27 cellular contexts compared by ENCODE assay signal in genomic region chr18:50933684-50934083, GRCh38. TPM values are rescaled to one million over a fixed set of nuclear protein-coding genes. Genes with fewer than 3 reads are reported as not detected.
A peak's percentile ranks its signal among the peaks of the same experiment; 100 is the strongest.
DNase-seq lines count a peak whose midpoint lies in the region; ATAC-seq, FAIRE-seq and TF ChIP-seq lines count a peak whose summit lies in the region.
"Had no signal": no experiment of that assay in that cellular context is flagged by ENCODE, and none has a peak within 500 bp of the region (broad histone marks: within the 10 kb centered on the region; RNA-seq: fewer than 3 reads in every experiment).

No MANE protein-coding gene starts in this region.

- H3K27me3 Mint-ChIP-seq in neural progenitor cell (ENCODE audit: insufficient read depth, low read depth) = no peaks in the 10 kb centered on the region
- H3K27me3 Mint-ChIP-seq: CD4-positive, alpha-beta memory T cell; CD4-positive, CD25-positive, alpha-beta regulatory T cell; CD8-positive, alpha-beta memory T cell had no signal

- TF ChIP-seq CTCF in K562 (IDR thresholded peaks at IDR 0.05 in 2 of 3, conservative IDR thresholded peaks at IDR 0.05 in 1 of 3; ENCODE audit: insufficient read depth in 2 of 3, low read depth in 1 of 3, low read length in 3 of 3) (no peak), neural progenitor cell (IDR thresholded peaks at IDR 0.05) (no peak)

- H3K4me2 ChIP-seq in K562 (ENCODE audit: insufficient read depth, low read length) (no peak overlapping the region), neural progenitor cell (peak overlapping the region; percentile 6)
- H3K4me2 ChIP-seq: BLaER1 had no signal

- ATAC-seq in Right ventricle myocardium superior (ENCODE audit: poor library complexity) (peak; percentile 27), right cardiac atrium (no peak), left ventricle myocardium superior (peak; percentile 41), Right ventricle myocardium inferior (no peak), K562 (peak; percentile 60)

- H3K27ac ChIP-seq in right cardiac atrium (ENCODE audit: low read length) (no peak overlapping the region), K562 (ENCODE audit: extremely low read depth, low read depth, low read length) (peak overlapping the region; percentile 71; the same call in 2 of the 3 replicates), neural progenitor cell (no peak overlapping the region)
- H3K27ac ChIP-seq: BLaER1 had no signal

- H3K9me1 ChIP-seq in K562 (ENCODE audit: control insufficient read depth, insufficient read depth, low read length) = no peaks in the 10 kb centered on the region

- H3K27me3 ChIP-seq in right cardiac atrium (ENCODE audit: control insufficient read depth, insufficient read depth) (no peaks in the 10 kb centered on the region), K562 (ENCODE audit: control insufficient read depth in 2 of 2, insufficient read depth in 2 of 2, low read length in 2 of 2) (no peaks in the 10 kb centered on the region), neural progenitor cell (no peaks in the 10 kb centered on the region)
- H3K27me3 ChIP-seq: BE2C, BLaER1 had no signal

- H3K36me3 Mint-ChIP-seq in neural progenitor cell = peaks cover 20% of the 10 kb centered on the region

- no peak for TF ChIP-seq RAD21 in K562 (CRISPR knock-in tag; conservative IDR thresholded peaks at IDR 0.05 in 1 of 2, IDR thresholded peaks at IDR 0.05 in 1 of 2)

- no peak overlapping the region for H3K27ac Mint-ChIP-seq in neural progenitor cell

- H3K9ac ChIP-seq in K562 (ENCODE audit: insufficient read depth in 1 of 2, low read depth in 2 of 2, low read length in 2 of 2) (peak overlapping the region in 1 of 2 experiments; percentile 26; a peak in 1 of 4 replicates), neural progenitor cell (no peak overlapping the region)
- H3K9ac ChIP-seq: BLaER1 had no signal

- in situ Hi-C loops in K562 (cut with MboI) = no loop called here

- H3K4me3 Mint-ChIP-seq in neural progenitor cell = no peak overlapping the region
- H3K4me3 Mint-ChIP-seq: CD14-positive monocyte; CD4-positive, alpha-beta memory T cell; CD4-positive, CD25-positive, alpha-beta regulatory T cell; CD8-positive, alpha-beta memory T cell had no signal

- no peak for TF ChIP-seq POLR2A in K562 (conservative IDR thresholded peaks at IDR 0.05)

- DNase-seq in Right ventricle myocardium superior (no peak), right cardiac atrium (no peak), left ventricle myocardium superior (no peak), Right ventricle myocardium inferior (ENCODE audit: missing footprints) (no peak), K562 (ENCODE audit: extremely low read depth in 1 of 4, low spot score in 3 of 4) (peak in 1 of 4 experiments; percentile 50), neural progenitor cell (ENCODE audit: low spot score) (no peak), NCI-H345 (lab: John Stamatoyannopoulos, UW) (no peak), glomerular visceral epithelial cell (ENCODE audit: extremely low spot score) (no peak)
- DNase-seq: 8988T; ACHN; BE2C; C1 segment of cervical spinal cord; CD4-positive, alpha-beta memory T cell; CD4-positive, CD25-positive, alpha-beta regulatory T cell; CD8-positive, alpha-beta memory T cell; COR-L47; DMS 273 treated with DMSO at 0.1 percent for 48 hours; DMS153; DMS53; DMS79; DND-41; EL; GF-D8 had no signal

- CTCF ChIA-PET in K562 (lab: Yijun Ruan, JAX; ENCODE audit: low intra/inter-chr PET ratio) = no interaction called here

- H2AFZ ChIP-seq in K562 (ENCODE audit: low read depth, low read length) = 0 out of 2 replicates have a peak overlapping the region, but pooled peaks have one; percentile 32
- no peak overlapping the region for H2AFZ ChIP-seq in neural progenitor cell (replicated peaks)

- H4K20me1 ChIP-seq in K562 (replicated peaks; ENCODE audit: control insufficient read depth, insufficient read depth, low read length) = no peaks in the 10 kb centered on the region
- H4K20me1 ChIP-seq in neural progenitor cell (ENCODE audit: low read depth) = no peaks in the 10 kb centered on the region
- H4K20me1 ChIP-seq: BLaER1 had no signal

- no TSS peak for BruUV-seq in K562 (replicated peaks; lab: Mats Ljungman, UMichigan)

- peaks cover 3% of the 10 kb centered on the region; the same call in 1 of the 3 replicates for H3K36me3 ChIP-seq in K562 (ENCODE audit: control insufficient read depth, insufficient read depth, low read length)
- H3K36me3 ChIP-seq in neural progenitor cell = no peaks in the 10 kb centered on the region
- H3K36me3 ChIP-seq: BE2C had no signal

- peaks cover 24% of the 10 kb centered on the region for H3K4me1 Mint-ChIP-seq in neural progenitor cell
- H3K4me1 Mint-ChIP-seq: CD14-positive monocyte had no signal

- TF ChIP-seq EP300 in K562 (IDR thresholded peaks at IDR 0.05; ENCODE audit: low read length) = no peak

- FAIRE-seq in K562 (lab: Jason Lieb, UNC) = no peak
- FAIRE-seq: A204.1, GM12891 had no signal

- H3K4me3 ChIP-seq in right cardiac atrium (ENCODE audit: low read length) (no peak overlapping the region), K562 (no peak overlapping the region), neural progenitor cell (no peak overlapping the region)
- H3K4me3 ChIP-seq: BLaER1 had no signal

- H3K9me3 ChIP-seq in right cardiac atrium (ENCODE audit: control insufficient read depth, low read length) (no peaks in the 10 kb centered on the region), K562 (replicated peaks; ENCODE audit: control insufficient read depth, insufficient read depth, low read depth, low read length) (no peaks in the 10 kb centered on the region), neural progenitor cell (ENCODE audit: low read depth) (no peaks in the 10 kb centered on the region)
- H3K9me3 ChIP-seq: BE2C, BLaER1 had no signal

- 81% methylated on average over 5 of the region's 5 CpGs for WGBS in right cardiac atrium
- WGBS in K562 (ENCODE audit: insufficient coverage, low coverage, missing lambda C conversion rate) = 50% methylated on average over 5 of the region's 5 CpGs

- intact Hi-C loops in Right ventricle myocardium superior (cut with DNase I) = no loop called here
- intact Hi-C loops in right cardiac atrium (cut with DNase I) = no loop called here
- intact Hi-C loops in left ventricle myocardium superior (cut with micrococcal nuclease) = no loop called here
- intact Hi-C loops in Right ventricle myocardium inferior (cut with DNase I) = no loop called here
- intact Hi-C loops in K562 (cut with micrococcal nuclease) = no loop called here

- H3K4me1 ChIP-seq in right cardiac atrium (ENCODE audit: control insufficient read depth, insufficient read depth, low read length) (no peaks in the 10 kb centered on the region), K562 (replicated peaks in 1 of 2; ENCODE audit: control insufficient read depth in 2 of 2, insufficient read depth in 2 of 2, low read length in 2 of 2) (no peaks in the 10 kb centered on the region; a peak in 1 of 5 replicates), neural progenitor cell (no peaks in the 10 kb centered on the region)
- H3K4me1 ChIP-seq: BE2C, BLaER1 had no signal

- no peaks in the 10 kb centered on the region for H3K9me3 Mint-ChIP-seq in neural progenitor cell
- H3K9me3 Mint-ChIP-seq: CD14-positive monocyte; CD4-positive, alpha-beta memory T cell; CD4-positive, CD25-positive, alpha-beta regulatory T cell; CD8-positive, alpha-beta memory T cell had no signal

- H3K79me2 ChIP-seq in K562 (ENCODE audit: control insufficient read depth, insufficient read depth, low read length) (no peaks in the 10 kb centered on the region), neural progenitor cell (ENCODE audit: low read depth) (no peaks in the 10 kb centered on the region)

- POLR2A ChIA-PET in K562 (lab: Yijun Ruan, JAX) = interaction anchor here (0.9 to 2.2 kb wide), 5 partner anchors 11 to 96 kb away, joined by 3 to 7 read pairs (median 4); partner anchors contain the start of genes ELAC1, ME2 and SMAD4

- H3F3A ChIP-seq in neural progenitor cell (ENCODE audit: low read depth) = no peaks in the 10 kb centered on the region

RNA-seq across cellular contexts. Expression of gene ELAC1, which starts 34.2 kb away (rescaled TPM):
- total RNA-seq in Right ventricle myocardium superior = 3.3 TPM
- 1 to 10 TPM; 4.9 to 8.6 (median 6.6) TPM for total RNA-seq in right cardiac atrium
- polyA plus RNA-seq in right cardiac atrium = 5.2 TPM
- 4.3 TPM for total RNA-seq in left ventricle myocardium superior
- 5.6 TPM for total RNA-seq in Right ventricle myocardium inferior
- 7.9 and 9.7 TPM in 2 replicates for total RNA-seq in K562 (2011; cell fraction: chromatin; rRNA removed; ENCODE audit: low replicate concordance)
- total RNA-seq in K562 (2011; cell fraction: nucleolus; rRNA removed) = 6.7 and 7.7 TPM in 2 replicates
- total RNA-seq in K562 (2011; cell fraction: nucleoplasm; rRNA removed) = 14.0 and 20.2 TPM in 2 replicates
- 3.3 and 5.3 TPM in 2 replicates for total RNA-seq in K562 (2014; rRNA removed)
- 4.5 and 6.1 TPM in 2 replicates for total RNA-seq in K562 (2014; rRNA removed; fragmentation: Illumina TruSeq; extraction: Trizol)
- total RNA-seq in K562 (2015; rRNA removed; fragmentation: Illumina TruSeq; extraction: Trizol) = 4.9 and 5.4 TPM in 2 replicates
- total RNA-seq in K562 (2021) = 4.0 and 5.1 TPM in 2 replicates
- polyA plus RNA-seq in K562 (2011; rRNA removed) = 4.3 and 5.0 TPM in 2 replicates
- polyA plus RNA-seq in K562 (2011; cell fraction: cytosol; rRNA removed) = 2.4 and 3.0 TPM in 2 replicates
- 3.4 and 5.1 TPM in 2 replicates for polyA plus RNA-seq in K562 (2011; cell fraction: nucleus; rRNA removed)
- polyA plus RNA-seq in K562 (2012) = 4.7 and 4.8 TPM in 2 replicates
- 6.5 and 7.5 TPM in 2 replicates for polyA plus RNA-seq in K562 (2014; fragmentation: Illumina TruSeq; extraction: Trizol)
- 1 to 10 TPM; 3.7 to 4.6 TPM for polyA plus RNA-seq in K562 (2014; fragmentation: Nextera tagmentation; extraction: Ambion mirVana)
- 5.2 and 7.7 TPM in 2 replicates for polyA plus RNA-seq in K562 (2014; rRNA removed)
- 8.4 and 10.2 TPM in 2 replicates for polyA minus RNA-seq in K562 (2011; rRNA and poly(A)+ RNA removed)
- polyA minus RNA-seq in K562 (2011; cell fraction: cytosol; rRNA and poly(A)+ RNA removed) = 1.6 and 1.8 TPM in 2 replicates
- 9.8 and 15.1 TPM in 2 replicates for polyA minus RNA-seq in K562 (2011; cell fraction: nucleus; rRNA and poly(A)+ RNA removed)
- total RNA-seq in neural progenitor cell (ENCODE audit: low replicate concordance) = 8.1 and 16.1 TPM in 2 replicates

RNA-seq across cellular contexts. Expression of gene ME2, which starts 54.8 kb away (rescaled TPM):
- total RNA-seq in Right ventricle myocardium superior = 92.6 TPM
- 100 to 1,000 TPM in 3 of 4 donors, 10 to 100 TPM in 1; 91.0 to 126 (median 118) TPM for total RNA-seq in right cardiac atrium
- 94.7 TPM for polyA plus RNA-seq in right cardiac atrium
- 119 TPM for total RNA-seq in left ventricle myocardium superior
- total RNA-seq in Right ventricle myocardium inferior = 88.2 TPM
- 10.7 and 35.3 TPM in 2 replicates for total RNA-seq in K562 (2011; cell fraction: chromatin; rRNA removed; ENCODE audit: low replicate concordance)
- 5.8 and 6.7 TPM in 2 replicates for total RNA-seq in K562 (2011; cell fraction: nucleolus; rRNA removed)
- 14.2 and 21.4 TPM in 2 replicates for total RNA-seq in K562 (2011; cell fraction: nucleoplasm; rRNA removed)
- total RNA-seq in K562 (2014; rRNA removed) = 42.1 and 46.1 TPM in 2 replicates
- total RNA-seq in K562 (2014; rRNA removed; fragmentation: Illumina TruSeq; extraction: Trizol) = 36.2 and 40.9 TPM in 2 replicates
- total RNA-seq in K562 (2015; rRNA removed; fragmentation: Illumina TruSeq; extraction: Trizol) = 26.2 and 31.3 TPM in 2 replicates
- total RNA-seq in K562 (2021) = 29.5 and 30.3 TPM in 2 replicates
- 42.3 and 54.4 TPM in 2 replicates for polyA plus RNA-seq in K562 (2011; rRNA removed)
- 18.1 and 31.4 TPM in 2 replicates for polyA plus RNA-seq in K562 (2011; cell fraction: cytosol; rRNA removed)
- 14.6 and 24.3 TPM in 2 replicates for polyA plus RNA-seq in K562 (2011; cell fraction: nucleus; rRNA removed)
- polyA plus RNA-seq in K562 (2012) = 23.8 and 27.6 TPM in 2 replicates
- 44.3 and 54.0 TPM in 2 replicates for polyA plus RNA-seq in K562 (2014; fragmentation: Illumina TruSeq; extraction: Trizol)
- polyA plus RNA-seq in K562 (2014; fragmentation: Nextera tagmentation; extraction: Ambion mirVana) = 10 to 100 TPM; 12.3 to 13.0 TPM
- 39.5 and 40.7 TPM in 2 replicates for polyA plus RNA-seq in K562 (2014; rRNA removed)
- 53.5 and 57.6 TPM in 2 replicates for polyA minus RNA-seq in K562 (2011; rRNA and poly(A)+ RNA removed)
- polyA minus RNA-seq in K562 (2011; cell fraction: cytosol; rRNA and poly(A)+ RNA removed) = 18.4 and 24.2 TPM in 2 replicates
- 6.7 and 11.4 TPM in 2 replicates for polyA minus RNA-seq in K562 (2011; cell fraction: nucleus; rRNA and poly(A)+ RNA removed)
- 89.4 and 129 TPM in 2 replicates for total RNA-seq in neural progenitor cell (ENCODE audit: low replicate concordance)

Comparison
In these comparisons a context has a peak if more than half of its experiments do, and no peak if none do; other contexts are left out.
1. ATAC-seq: peak in Right ventricle myocardium superior (single experiment), left ventricle myocardium superior (single experiment) and K562 (single experiment); none in right cardiac atrium (0 of 2) and Right ventricle myocardium inferior (single experiment).